8 cellular contexts compared by ENCODE assay signal in the genomic region with DNA sequence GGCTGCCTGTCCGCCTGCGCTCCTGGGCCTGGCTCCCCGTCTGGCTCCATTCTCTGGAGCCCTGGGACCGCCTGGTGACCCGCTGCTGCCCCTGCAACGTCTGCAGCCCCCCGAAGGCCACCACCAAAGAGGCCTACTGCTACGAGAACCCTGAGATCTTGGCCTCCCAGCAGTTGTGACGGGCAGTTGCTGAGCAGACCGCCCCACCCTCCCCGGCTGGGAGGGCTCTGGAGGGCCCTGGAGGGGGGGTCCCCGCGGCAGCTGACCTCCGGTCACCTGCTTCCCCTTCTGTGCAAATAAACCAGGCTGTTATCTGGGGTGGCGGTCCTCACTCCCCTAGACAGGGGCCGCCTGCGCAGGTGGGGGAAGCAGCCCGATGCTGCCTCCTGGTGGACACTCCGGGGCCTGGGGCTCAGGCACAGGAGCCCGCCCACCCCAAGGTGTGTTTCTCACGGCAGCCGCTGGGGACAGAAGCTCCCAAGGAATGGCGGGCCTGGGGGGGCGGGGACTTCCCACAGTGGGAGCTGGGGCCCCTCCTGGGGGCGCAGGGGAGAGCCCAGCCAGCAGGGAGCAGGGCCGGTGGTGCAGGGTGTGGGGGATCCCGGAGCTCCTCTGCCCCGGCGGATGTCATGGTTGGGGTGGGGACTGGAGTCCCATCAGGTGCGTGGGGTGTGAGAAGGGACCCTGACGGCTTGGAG. TPM values are rescaled to one million over a fixed set of nuclear protein-coding genes. Genes with fewer than 3 reads are reported as not detected.
A peak's percentile ranks its signal among the peaks of the same experiment; 100 is the strongest.
DNase-seq lines count a peak whose midpoint lies in the region; ATAC-seq and TF ChIP-seq lines count a peak whose summit lies in the region.

No MANE protein-coding gene starts in this region.

- H3K27me3 Mint-ChIP-seq in natural killer cell (ENCODE audit: low read depth in 2 of 2) = peaks cover 0 to 10% of the 10 kb centered on the region in 2 donors
- H3K27me3 Mint-ChIP-seq in stimulated activated memory B cell treated with anti-CD40 and anti-IgM and Interleukin-4, amounts not matched to agents 10 μg/mL and 1 μg/mL and 100 μg/mL, for 72 hours = peaks cover 25% of the 10 kb centered on the region

- H3K27me3 ChIP-seq in esophagus muscularis mucosa = peaks cover 0 to 39% (median 15%) of the 10 kb centered on the region in 4 donors

- in situ Hi-C loops in KBM-7 (cut with MboI; ENCODE audit: low pct_unique_long_range_greater_than_20kb, low sequenced_read_pairs) = no loop called here

- WGBS in esophagus muscularis mucosa = 13% methylated on average over 9 of the region's 31 CpGs

- H3K4me1 ChIP-seq in ES-I3 (ENCODE audit: insufficient read depth, low read length) = peaks cover 12% of the 10 kb centered on the region; the same call in 1 of the 2 replicates
- peaks cover 40 to 60% (median 48%) of the 10 kb centered on the region in 4 donors for H3K4me1 ChIP-seq in esophagus muscularis mucosa

- H3K27ac Mint-ChIP-seq in natural killer cell = no peak overlapping the region
- no peak overlapping the region for H3K27ac Mint-ChIP-seq in stimulated activated memory B cell treated with anti-CD40 and anti-IgM and Interleukin-4, amounts not matched to agents 10 μg/mL and 1 μg/mL and 100 μg/mL, for 72 hours

- TF ChIP-seq CTCF in esophagus muscularis mucosa (IDR thresholded peaks at IDR 0.05) (peak in 2 of 3 experiments; percentile 97 to 99), natural killer cell (IDR thresholded peaks at IDR 0.05) (peak; percentile 98)

- no peak overlapping the region for H3K4me3 Mint-ChIP-seq in natural killer cell
- peak overlapping the region; percentile 29 for H3K4me3 Mint-ChIP-seq in stimulated activated memory B cell treated with anti-CD40 and anti-IgM and Interleukin-4, amounts not matched to agents 10 μg/mL and 1 μg/mL and 100 μg/mL, for 72 hours

- H3K36me3 ChIP-seq in ES-I3 (ENCODE audit: insufficient read depth, low read length) (no peaks in the 10 kb centered on the region), esophagus muscularis mucosa (no peaks in the 10 kb centered on the region)

- TF ChIP-seq EP300 in esophagus muscularis mucosa (IDR thresholded peaks at IDR 0.05) = no peak

- H3K9me3 Mint-ChIP-seq in natural killer cell = no peaks in the 10 kb centered on the region
- no peaks in the 10 kb centered on the region for H3K9me3 Mint-ChIP-seq in stimulated activated memory B cell treated with anti-CD40 and anti-IgM and Interleukin-4, amounts not matched to agents 10 μg/mL and 1 μg/mL and 100 μg/mL, for 72 hours

- intact Hi-C loops in esophagus muscularis mucosa (cut with DNase I) (no loop called here), natural killer cell (cut with micrococcal nuclease) (no loop called here)

- TF ChIP-seq POLR2A in esophagus muscularis mucosa (IDR thresholded peaks at IDR 0.05; ENCODE audit: low read depth) = no peak

- DNase-seq in KBM-7 (peak; percentile 95), OCI-M2 (lab: John Stamatoyannopoulos, UW; ENCODE audit: unreplicated experiment) (peak; percentile 31), esophagus muscularis mucosa (ENCODE audit: extremely low spot score) (peak; percentile 95), natural killer cell (peak; percentile 90)
- peak; percentile 94 for DNase-seq in activated T-cell treated with anti-CD3 and anti-CD28 coated beads, Interleukin-2, amount 50 U/mL, for 1 hour

- H3K36me3 Mint-ChIP-seq in natural killer cell = no peaks in the 10 kb centered on the region
- H3K36me3 Mint-ChIP-seq in stimulated activated memory B cell treated with anti-CD40 and anti-IgM and Interleukin-4, amounts not matched to agents 10 μg/mL and 1 μg/mL and 100 μg/mL, for 72 hours = no peaks in the 10 kb centered on the region

- peak overlapping the region; percentile 13; the same call in 1 of the 2 replicates for H3K9ac ChIP-seq in ES-I3 (ENCODE audit: low read depth, low read length)

- ATAC-seq in natural killer cell (peak; percentile 32 to 55 (median 49)), GM21360 (IDR thresholded peaks at IDR 0.05; ENCODE audit: unreplicated experiment) (no peak)
- peak; percentile 53 for ATAC-seq in stimulated activated memory B cell treated with anti-CD40 and anti-IgM and Interleukin-4, amounts not matched to agents 10 μg/mL and 1 μg/mL and 100 μg/mL, for 72 hours

- H3K9me3 ChIP-seq in ES-I3 (ENCODE audit: control insufficient read depth, insufficient read depth, low read length) (no peaks in the 10 kb centered on the region), esophagus muscularis mucosa (no peaks in the 10 kb centered on the region)

- H3K4me3 ChIP-seq in esophagus muscularis mucosa = peak overlapping the region; percentile 29 to 43 (median 37)

- peaks cover 4 to 23% of the 10 kb centered on the region in 2 donors for H3K4me1 Mint-ChIP-seq in natural killer cell
- peaks cover 48% of the 10 kb centered on the region for H3K4me1 Mint-ChIP-seq in stimulated activated memory B cell treated with anti-CD40 and anti-IgM and Interleukin-4, amounts not matched to agents 10 μg/mL and 1 μg/mL and 100 μg/mL, for 72 hours

- H3K27ac ChIP-seq in esophagus muscularis mucosa (replicated peaks in 1 of 4) = peak overlapping the region in 1 of 4 donors; percentile 1

RNA-seq across cellular contexts. Expression of a gene that starts 4.7 kb away (rescaled TPM):
- 100 to 1,000 TPM; 227 to 469 (median 304) TPM for total RNA-seq in esophagus muscularis mucosa
- 100 to 1,000 TPM in 1 of 3 donors, 10 to 100 TPM in 2; 84.4 to 121 (median 93.9) TPM for total RNA-seq in natural killer cell

RNA-seq across cellular contexts. Expression of a gene that starts 5.7 kb away (rescaled TPM):
- total RNA-seq in esophagus muscularis mucosa (not detected), natural killer cell (not detected)

RNA-seq across cellular contexts. Expression of a gene that starts 9.1 kb away (rescaled TPM):
- not detected for total RNA-seq in esophagus muscularis mucosa
- not detected for total RNA-seq in natural killer cell

RNA-seq across cellular contexts. Expression of a gene that starts 11.4 kb away (rescaled TPM):
- under 1 TPM in 3 of 4 donors, not detected in 1; 0.33 to 0.45 (median 0.40) TPM for total RNA-seq in esophagus muscularis mucosa
- total RNA-seq in natural killer cell = under 1 TPM in 1 of 3 donors, not detected in 2; 0.38 TPM

RNA-seq across cellular contexts. Expression of a gene that starts 14.3 kb away (rescaled TPM):
- 1 to 10 TPM; 1.2 to 4.2 (median 2.4) TPM for total RNA-seq in esophagus muscularis mucosa
- total RNA-seq in natural killer cell = 1 to 10 TPM in 1 of 3 donors, under 1 TPM in 2; 0.82 to 1.6 (median 0.93) TPM

Comparison
In these comparisons a context has a peak if more than half of its experiments do, and no peak if none do; other contexts are left out.
1. DNase-seq: peak in every context shown above with its lines; median percentile 95 in KBM-7; 95 in esophagus muscularis mucosa; 94 in activated T-cell treated with anti-CD3 and anti-CD28 coated beads, Interleukin-2, amount 50 U/mL, for 1 hour; 90 in natural killer cell; 31 in OCI-M2.